1 cellular context compared by ENCODE assay signal in the genomic region with DNA sequence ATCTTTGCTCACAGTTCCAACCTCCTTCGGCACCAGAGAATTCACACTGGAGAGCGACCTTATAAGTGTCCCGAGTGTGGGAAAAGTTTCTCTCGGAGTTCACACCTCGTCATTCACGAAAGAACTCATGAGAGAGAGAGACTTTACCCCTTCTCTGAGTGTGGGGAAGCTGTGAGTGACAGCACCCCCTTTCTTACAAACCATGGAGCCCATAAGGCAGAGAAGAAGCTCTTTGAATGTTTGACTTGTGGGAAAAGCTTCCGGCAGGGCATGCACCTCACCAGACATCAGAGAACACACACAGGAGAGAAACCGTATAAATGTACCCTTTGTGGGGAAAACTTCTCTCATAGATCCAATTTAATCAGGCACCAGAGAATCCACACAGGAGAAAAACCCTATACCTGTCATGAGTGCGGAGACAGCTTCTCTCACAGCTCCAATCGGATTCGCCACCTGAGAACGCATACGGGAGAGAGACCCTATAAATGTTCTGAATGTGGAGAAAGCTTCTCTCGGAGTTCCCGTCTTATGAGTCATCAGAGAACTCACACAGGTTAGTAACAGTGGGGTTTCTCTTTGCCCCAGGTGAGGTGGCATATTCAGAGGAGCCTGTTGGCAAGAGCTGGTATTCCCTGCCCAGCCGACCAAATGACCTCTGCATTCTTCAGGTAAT.
TF ChIP-seq lines count a peak whose summit lies in the region.

No MANE protein-coding gene starts in this region.

TF ChIP-seq in A549, 52 proteins besides CTCF, POLR2A, EP300 and RAD21:
- TF ChIP-seq, protein P1, sequence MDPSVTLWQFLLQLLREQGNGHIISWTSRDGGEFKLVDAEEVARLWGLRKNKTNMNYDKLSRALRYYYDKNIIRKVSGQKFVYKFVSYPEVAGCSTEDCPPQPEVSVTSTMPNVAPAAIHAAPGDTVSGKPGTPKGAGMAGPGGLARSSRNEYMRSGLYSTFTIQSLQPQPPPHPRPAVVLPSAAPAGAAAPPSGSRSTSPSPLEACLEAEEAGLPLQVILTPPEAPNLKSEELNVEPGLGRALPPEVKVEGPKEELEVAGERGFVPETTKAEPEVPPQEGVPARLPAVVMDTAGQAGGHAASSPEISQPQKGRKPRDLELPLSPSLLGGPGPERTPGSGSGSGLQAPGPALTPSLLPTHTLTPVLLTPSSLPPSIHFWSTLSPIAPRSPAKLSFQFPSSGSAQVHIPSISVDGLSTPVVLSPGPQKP (IDR thresholded peaks at IDR 0.05; ENCODE audit: low read depth, low read length): no peak
- no peak for TF ChIP-seq CBX8 (IDR thresholded peaks at IDR 0.05)
- no peak for TF ChIP-seq ESRRA (IDR thresholded peaks at IDR 0.05; ENCODE audit: borderline replicate concordance, low read length)
- no peak for TF ChIP-seq FOSL2 (IDR thresholded peaks at IDR 0.05)
- TF ChIP-seq FOSL2 (CRISPR knock-in tag; IDR thresholded peaks at IDR 0.05): peak; percentile 60; the same call in 1 of the 2 replicates
- TF ChIP-seq KDM1A (IDR thresholded peaks at IDR 0.05; ENCODE audit: low read depth): 0 out of 2 replicates have a peak, but pooled peaks have one; percentile 51
- TF ChIP-seq JUNB (IDR thresholded peaks at IDR 0.05): no peak
- TF ChIP-seq HES2 (IDR thresholded peaks at IDR 0.05): peak; percentile 47; the same call in 1 of the 2 replicates
